1 cellular context compared by ENCODE assay signal in the genomic region with DNA sequence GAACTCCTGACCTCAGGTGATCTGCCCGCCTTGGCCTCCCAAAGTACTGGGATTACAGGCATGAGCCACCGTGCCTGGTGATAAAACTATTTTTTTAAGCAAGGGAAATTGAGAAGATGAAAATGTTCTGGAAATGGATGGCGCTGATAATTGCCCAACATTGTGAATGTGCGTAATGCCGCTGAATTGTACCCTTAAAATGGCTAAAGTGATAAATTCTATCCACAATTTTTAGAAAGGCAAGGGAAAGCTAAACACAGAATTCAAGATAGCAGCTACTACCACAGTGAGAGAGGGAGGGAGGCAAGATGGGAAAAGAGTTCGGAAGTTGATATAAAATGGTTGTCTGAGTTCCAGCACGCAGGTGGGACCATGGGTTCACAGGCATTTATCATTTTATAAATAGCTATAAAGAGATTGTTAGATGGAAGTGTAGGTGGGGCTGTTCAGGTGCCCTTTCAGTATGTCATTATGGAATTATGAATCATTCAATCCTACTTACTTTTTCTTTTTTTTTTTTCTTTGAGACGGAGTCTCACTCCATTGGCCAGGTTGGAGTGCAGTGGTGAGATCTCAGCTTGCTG.
TF ChIP-seq lines count a peak whose summit lies in the region.

No MANE protein-coding gene starts in this region.

TF ChIP-seq in K562, 482 proteins besides CTCF, POLR2A, EP300 and RAD21 (continued from another document):
- TF ChIP-seq, protein P1, sequence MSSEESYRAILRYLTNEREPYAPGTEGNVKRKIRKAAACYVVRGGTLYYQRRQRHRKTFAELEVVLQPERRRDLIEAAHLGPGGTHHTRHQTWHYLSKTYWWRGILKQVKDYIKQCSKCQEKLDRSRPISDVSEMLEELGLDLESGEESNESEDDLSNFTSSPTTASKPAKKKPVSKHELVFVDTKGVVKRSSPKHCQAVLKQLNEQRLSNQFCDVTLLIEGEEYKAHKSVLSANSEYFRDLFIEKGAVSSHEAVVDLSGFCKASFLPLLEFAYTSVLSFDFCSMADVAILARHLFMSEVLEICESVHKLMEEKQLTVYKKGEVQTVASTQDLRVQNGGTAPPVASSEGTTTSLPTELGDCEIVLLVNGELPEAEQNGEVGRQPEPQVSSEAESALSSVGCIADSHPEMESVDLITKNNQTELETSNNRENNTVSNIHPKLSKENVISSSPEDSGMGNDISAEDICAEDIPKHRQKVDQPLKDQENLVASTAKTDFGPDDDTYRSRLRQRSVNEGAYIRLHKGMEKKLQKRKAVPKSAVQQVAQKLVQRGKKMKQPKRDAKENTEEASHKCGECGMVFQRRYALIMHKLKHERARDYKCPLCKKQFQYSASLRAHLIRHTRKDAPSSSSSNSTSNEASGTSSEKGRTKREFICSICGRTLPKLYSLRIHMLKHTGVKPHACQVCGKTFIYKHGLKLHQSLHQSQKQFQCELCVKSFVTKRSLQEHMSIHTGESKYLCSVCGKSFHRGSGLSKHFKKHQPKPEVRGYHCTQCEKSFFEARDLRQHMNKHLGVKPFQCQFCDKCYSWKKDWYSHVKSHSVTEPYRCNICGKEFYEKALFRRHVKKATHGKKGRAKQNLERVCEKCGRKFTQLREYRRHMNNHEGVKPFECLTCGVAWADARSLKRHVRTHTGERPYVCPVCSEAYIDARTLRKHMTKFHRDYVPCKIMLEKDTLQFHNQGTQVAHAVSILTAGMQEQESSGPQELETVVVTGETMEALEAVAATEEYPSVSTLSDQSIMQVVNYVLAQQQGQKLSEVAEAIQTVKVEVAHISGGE (CRISPR knock-in tag; IDR thresholded peaks at IDR 0.05), result peak in 1 of 3 experiments; percentile 82; a peak in 2 of 6 replicates
- TF ChIP-seq HNRNPK (IDR thresholded peaks at IDR 0.05; ENCODE audit: low read depth, low read length, poor library complexity, severe bottlenecking), result no peak
- TF ChIP-seq BHLHE40 (IDR thresholded peaks at IDR 0.05; ENCODE audit: low read length), result no peak
- TF ChIP-seq MYBL2 (IDR thresholded peaks at IDR 0.05; ENCODE audit: low read depth), result no peak
- no peak for TF ChIP-seq MYBL2 (CRISPR knock-in tag; IDR thresholded peaks at IDR 0.05; ENCODE audit: borderline replicate concordance)
- TF ChIP-seq SIN3B (IDR thresholded peaks at IDR 0.05; ENCODE audit: low read depth), result no peak
- no peak for TF ChIP-seq COPS2 (conservative IDR thresholded peaks at IDR 0.05)
- TF ChIP-seq, protein P2, sequence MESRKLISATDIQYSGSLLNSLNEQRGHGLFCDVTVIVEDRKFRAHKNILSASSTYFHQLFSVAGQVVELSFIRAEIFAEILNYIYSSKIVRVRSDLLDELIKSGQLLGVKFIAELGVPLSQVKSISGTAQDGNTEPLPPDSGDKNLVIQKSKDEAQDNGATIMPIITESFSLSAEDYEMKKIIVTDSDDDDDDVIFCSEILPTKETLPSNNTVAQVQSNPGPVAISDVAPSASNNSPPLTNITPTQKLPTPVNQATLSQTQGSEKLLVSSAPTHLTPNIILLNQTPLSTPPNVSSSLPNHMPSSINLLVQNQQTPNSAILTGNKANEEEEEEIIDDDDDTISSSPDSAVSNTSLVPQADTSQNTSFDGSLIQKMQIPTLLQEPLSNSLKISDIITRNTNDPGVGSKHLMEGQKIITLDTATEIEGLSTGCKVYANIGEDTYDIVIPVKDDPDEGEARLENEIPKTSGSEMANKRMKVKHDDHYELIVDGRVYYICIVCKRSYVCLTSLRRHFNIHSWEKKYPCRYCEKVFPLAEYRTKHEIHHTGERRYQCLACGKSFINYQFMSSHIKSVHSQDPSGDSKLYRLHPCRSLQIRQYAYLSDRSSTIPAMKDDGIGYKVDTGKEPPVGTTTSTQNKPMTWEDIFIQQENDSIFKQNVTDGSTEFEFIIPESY (CRISPR knock-in tag; IDR thresholded peaks at IDR 0.05), result peak; percentile 25; the same call in 1 of the 2 replicates
